23 cellular contexts compared by ENCODE assay signal in genomic region chr9:12657998-12658397, GRCh38. TPM values are rescaled to one million over a fixed set of nuclear protein-coding genes. Genes with fewer than 3 reads are reported as not detected.
DNase-seq lines count a peak whose midpoint lies in the region; ATAC-seq and TF ChIP-seq lines count a peak whose summit lies in the region.
"Had no signal": no experiment of that assay in that cellular context is flagged by ENCODE, and none has a peak within 500 bp of the region (broad histone marks: within the 10 kb centered on the region; RNA-seq: fewer than 3 reads in every experiment).

No MANE protein-coding gene starts in this region.

- no peak overlapping the region for H2AK5ac ChIP-seq in mesendoderm (ENCODE audit: low read length)

- H3K23ac ChIP-seq in mesendoderm (ENCODE audit: low read length): no peak overlapping the region

- H3K27me3 ChIP-seq in right atrium auricular region (no peaks in the 10 kb centered on the region), mesendoderm (ENCODE audit: insufficient read depth, low read length, poor library complexity) (no peaks in the 10 kb centered on the region), aorta (ENCODE audit: control insufficient read depth in 1 of 2, insufficient read depth in 2 of 2, low read length in 1 of 2) (no peaks in the 10 kb centered on the region)
- H3K27me3 ChIP-seq: BE2C; BLaER1 treated with 17β-estradiol and CSF1 and Interleukin-3, amounts not matched to agents 10 nM and 100 nM had no signal

- WGBS in mesendoderm (ENCODE audit: extremely low coverage, insufficient coverage, low lambda C conversion rate): no CpG with 5 or more reads among the region's 4 CpGs
- WGBS in aorta, 2 donors: 86 to 88% methylated on average over 4 of the region's 4 CpGs

- no peak overlapping the region for H3K18ac ChIP-seq in mesendoderm (ENCODE audit: low read length)

- TF ChIP-seq CTCF in right atrium auricular region (IDR thresholded peaks at IDR 0.05): no peak

- DNase-seq in cardiac septum (ENCODE audit: low spot score) (peak; percentile 59), right atrium auricular region (ENCODE audit: low spot score) (no peak), mesendoderm (peak; percentile 3), aorta (no peak), NCI-H69 (lab: John Stamatoyannopoulos, UW) (no peak)
- DNase-seq: 8988T, ACHN, AML-193, Calu3, COR-L47, DMS53, DMS79 treated with DMSO at 0.1 percent for 48 hours, GF-D8, GM23248, H7, HCEC 1CT had no signal

- no peak overlapping the region for H4K8ac ChIP-seq in mesendoderm (ENCODE audit: low read depth, low read length)

- H3K4me2 ChIP-seq in mesendoderm (ENCODE audit: low read length): no peak overlapping the region
- H3K4me2 ChIP-seq: A549; BLaER1 treated with 17β-estradiol and CSF1 and Interleukin-3, amounts not matched to agents 10 nM and 100 nM had no signal

- no peaks in the 10 kb centered on the region for H3K4me1 ChIP-seq in right atrium auricular region
- no peaks in the 10 kb centered on the region for H3K4me1 ChIP-seq in mesendoderm (ENCODE audit: control insufficient read depth, low read depth, low read length)
- H3K4me1 ChIP-seq in aorta (ENCODE audit: control insufficient read depth in 1 of 2, insufficient read depth in 2 of 2, low read length in 2 of 2): no peaks in the 10 kb centered on the region
- H3K4me1 ChIP-seq: A549; BE2C; BLaER1 treated with 17β-estradiol and CSF1 and Interleukin-3, amounts not matched to agents 10 nM and 100 nM had no signal

- H3K4ac ChIP-seq in mesendoderm (ENCODE audit: low read depth, low read length): no peak overlapping the region

- no peaks in the 10 kb centered on the region for H3K79me1 ChIP-seq in mesendoderm (ENCODE audit: low read length)

- no peak overlapping the region for H4K5ac ChIP-seq in mesendoderm (ENCODE audit: low read length)

- H3K56ac ChIP-seq in mesendoderm (ENCODE audit: low read length): no peak overlapping the region

- H3K9me3 ChIP-seq in right atrium auricular region: peaks cover 0 to 7% of the 10 kb centered on the region in 2 donors
- H3K9me3 ChIP-seq in aorta (ENCODE audit: control insufficient read depth, low read length): no peaks in the 10 kb centered on the region
- H3K9me3 ChIP-seq: A549, BE2C had no signal

- no peaks in the 10 kb centered on the region for H3K36me3 ChIP-seq in right atrium auricular region
- H3K36me3 ChIP-seq in mesendoderm (ENCODE audit: control insufficient read depth, insufficient read depth, low read length): no peaks in the 10 kb centered on the region
- no peaks in the 10 kb centered on the region for H3K36me3 ChIP-seq in aorta (ENCODE audit: control insufficient read depth in 1 of 2, insufficient read depth in 2 of 2, low read length in 1 of 2)
- H3K36me3 ChIP-seq: BE2C; BLaER1 treated with 17β-estradiol and CSF1 and Interleukin-3, amounts not matched to agents 10 nM and 100 nM had no signal

- no peak overlapping the region for H3K9ac ChIP-seq in mesendoderm (ENCODE audit: low read length)
- H3K9ac ChIP-seq: BLaER1 treated with 17β-estradiol and CSF1 and Interleukin-3, amounts not matched to agents 10 nM and 100 nM; GM23248 had no signal

- intact Hi-C loops in cardiac septum (cut with DNase I) (no loop called here), aorta (cut with DNase I) (no loop called here)

- H3K27ac ChIP-seq in right atrium auricular region (no peak overlapping the region), mesendoderm (ENCODE audit: low read depth, low read length) (no peak overlapping the region), aorta (ENCODE audit: low read depth in 1 of 2, low read length in 2 of 2) (no peak overlapping the region)
- H3K27ac ChIP-seq: A549; BLaER1 treated with 17β-estradiol and CSF1 and Interleukin-3, amounts not matched to agents 10 nM and 100 nM; GM23248 had no signal

- H2BK5ac ChIP-seq in mesendoderm (ENCODE audit: low read length): no peak overlapping the region

- no peaks in the 10 kb centered on the region for H3K79me2 ChIP-seq in mesendoderm (ENCODE audit: control insufficient read depth, insufficient read depth, low read length)

- ATAC-seq in aorta (ENCODE audit: low FRiP score): peak; percentile 19
- ATAC-seq in HG03095 (IDR thresholded peaks at IDR 0.05; ENCODE audit: unreplicated experiment): no peak
- ATAC-seq: A549 had no signal

- no peak overlapping the region for H2BK15ac ChIP-seq in mesendoderm (replicated peaks; ENCODE audit: low read depth)

- no peak overlapping the region for H2BK120ac ChIP-seq in mesendoderm (ENCODE audit: low read depth, low read length)

- H3K4me3 ChIP-seq in right atrium auricular region: no peak overlapping the region
- no peak overlapping the region for H3K4me3 ChIP-seq in mesendoderm (ENCODE audit: low read length)
- H3K4me3 ChIP-seq in aorta (ENCODE audit: low read length in 2 of 2): no peak overlapping the region
- H3K4me3 ChIP-seq: A549; BLaER1 treated with 17β-estradiol and CSF1 and Interleukin-3, amounts not matched to agents 10 nM and 100 nM; GM23248 had no signal

RNA-seq across cellular contexts. Expression of gene TYRP1, which starts 35.2 kb away (rescaled TPM):
- 102 TPM for total RNA-seq in cardiac septum
- 10 to 100 TPM; 25.1 to 35.6 TPM for total RNA-seq in right atrium auricular region
- polyA plus RNA-seq in mesendoderm (2013, experiment 1 of 2): 0.04 TPM
- polyA plus RNA-seq in mesendoderm (2013, experiment 2 of 2): 0.03 TPM
- 1 to 10 TPM; 1.0 to 1.1 TPM for total RNA-seq in aorta
- polyA plus RNA-seq in aorta: 1 to 10 TPM in 1 of 2 donors, not detected in 1; 2.9 TPM
- total RNA-seq: Calu3; CD4-positive, alpha-beta memory T cell; G401; GM23248; H1 had no signal
- polyA plus RNA-seq: CD4-positive, alpha-beta memory T cell; GM23248 had no signal

Comparison
In these comparisons a context has a peak if more than half of its experiments do, and no peak if none do; other contexts are left out.
1. DNase-seq: peak in cardiac septum (single experiment) and mesendoderm (single experiment); none in right atrium auricular region (single experiment), aorta (0 of 2) and NCI-H69 (single experiment).
2. RNA of gene TYRP1, which starts 35.2 kb away (total RNA-seq): 102 TPM in cardiac septum (single experiment) and 25.1 to 35.6 TPM in right atrium auricular region; 1.0 to 1.1 TPM in aorta; every median in the first group is over 10 times any median in the second.